Comparison of ENCODE assay signal across 13 cellular contexts in genomic region chr22:38715852-38716251, GRCh38.
"Had no signal": no experiment of that assay in that cellular context is flagged by ENCODE, and none has a peak within 500 bp of the region (broad histone marks: within the 10 kb centered on the region; RNA-seq: fewer than 3 reads in every experiment).

No MANE protein-coding gene starts in this region.

- H3K4me3 Mint-ChIP-seq: activated T-cell treated with anti-CD3 and anti-CD28 coated beads, Interleukin-2, amount 50 U/mL, for 72 hours; immature natural killer cell; memory B cell had no signal

- ATAC-seq: activated CD4-positive, CD25-positive, alpha-beta regulatory T cell treated with anti-CD3 and anti-CD28 coated beads, Interleukin-2, amount 50 U/mL, for 24 hours; activated T-cell treated with anti-CD3 and anti-CD28 coated beads, Interleukin-2, amount 50 U/mL, for 72 hours; gastroesophageal sphincter had no signal

- H3K27ac Mint-ChIP-seq: activated T-cell treated with anti-CD3 and anti-CD28 coated beads, Interleukin-2, amount 50 U/mL, for 72 hours had no signal

- H3K27me3 Mint-ChIP-seq: memory B cell had no signal

- H3K9me3 Mint-ChIP-seq: activated T-cell treated with anti-CD3 and anti-CD28 coated beads, Interleukin-2, amount 50 U/mL, for 72 hours; immature natural killer cell; memory B cell had no signal

- DNase-seq: activated CD4-positive, alpha-beta T cell treated with anti-CD3 and anti-CD28 coated beads, Interleukin-2, amount 50 U/mL, for 1 hour; activated CD8-positive, alpha-beta memory T cell treated with anti-CD3 and anti-CD28 coated beads, Interleukin-2, amount 50 U/mL, for 4 hours; activated gamma-delta T cell treated with Interleukin-2 at 50 U/mL for 16 hours; activated T-cell treated with anti-CD3 and anti-CD28 coated beads, Interleukin-2, amount 50 U/mL, for 72 hours; immature natural killer cell; kidney glomerular epithelial cell; left ventricle myocardium superior; stimulated activated naive CD4-positive, alpha-beta T cell; substantia nigra; uterus had no signal
